In the genomic region with DNA sequence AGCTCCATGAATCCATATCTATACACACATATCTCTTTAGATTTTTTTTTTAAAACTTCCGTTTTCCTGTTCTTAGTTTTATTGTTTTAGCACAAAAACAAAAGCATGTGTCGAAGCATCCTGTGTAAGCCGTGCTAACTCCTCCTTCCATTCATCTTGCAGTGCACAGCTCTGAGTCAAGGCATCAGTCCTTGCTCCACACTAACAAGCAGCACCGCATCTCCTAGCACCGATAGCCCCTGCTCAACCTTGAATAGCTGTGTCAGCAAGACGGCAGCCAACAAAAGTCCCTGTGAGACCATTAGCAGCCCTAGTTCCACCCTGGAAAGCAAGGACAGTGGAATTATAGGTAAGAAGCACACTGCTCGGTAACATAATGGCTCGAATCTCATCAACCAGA, we compare ENCODE assay signal across 18 cellular contexts.
DNase-seq lines count a peak whose midpoint lies in the region; ATAC-seq, FAIRE-seq and TF ChIP-seq lines count a peak whose summit lies in the region.
"Had no signal": no experiment of that assay in that cellular context is flagged by ENCODE, and none has a peak within 500 bp of the region (broad histone marks: within the 10 kb centered on the region; RNA-seq: fewer than 3 reads in every experiment).

No MANE protein-coding gene starts in this region.

- no peak for ATAC-seq in GM19455 (IDR thresholded peaks at IDR 0.05; ENCODE audit: unreplicated experiment)
- no peak for ATAC-seq in GM19395 (IDR thresholded peaks at IDR 0.05; ENCODE audit: unreplicated experiment)
- ATAC-seq: left cardiac atrium had no signal

- CTCF ChIA-PET in activated naive CD4-positive, alpha-beta T cell treated with anti-CD3 and anti-CD28 coated beads for 36 hours (lab: Charles Lee) = interaction anchor here (0.6 kb wide), 1 partner anchor 12 kb away, joined by 3 read pairs; no protein-coding TSS in a partner anchor

- no peak for TF ChIP-seq CTCF in kidney (IDR thresholded peaks at IDR 0.05; ENCODE audit: borderline replicate concordance, extremely low read depth, insufficient read depth)

- H3K4me1 ChIP-seq in kidney (ENCODE audit: control insufficient read depth in 1 of 2, insufficient read depth in 1 of 2, low read depth in 1 of 2, low read length in 2 of 2) = peaks cover 37 to 52% of the 10 kb centered on the region in 2 donors
- H3K4me1 ChIP-seq: testis had no signal

- no peak for FAIRE-seq in kidney (lab: Jason Lieb, UNC)

- no peaks in the 10 kb centered on the region for H3K36me3 ChIP-seq in kidney (ENCODE audit: control insufficient read depth in 1 of 2, insufficient read depth in 2 of 2, low read length in 2 of 2)
- H3K36me3 ChIP-seq: BLaER1 treated with 17β-estradiol and CSF1 and Interleukin-3, amounts not matched to agents 10 nM and 100 nM had no signal

- no peaks in the 10 kb centered on the region for H3K9me3 Mint-ChIP-seq in activated naive CD4-positive, alpha-beta T cell treated with anti-CD3 and anti-CD28 coated beads for 36 hours
- H3K9me3 Mint-ChIP-seq: activated T-helper 1 cell treated with anti-CD3 and anti-CD28 coated beads, Interleukin-12 subunit alpha, Interleukin-12 subunit beta, Interleukin-2, Interleukin-4 antibody, amounts not matched to agents 30 ng/mL and 10 ng/mL and 1 ng/mL, durations not matched to agents 14 hours and 24 hours and 36 hours had no signal

- peak overlapping the region; percentile 21 to 27 for H3K4me3 ChIP-seq in kidney (ENCODE audit: low read length in 2 of 2)
- H3K4me3 ChIP-seq: BLaER1 treated with 17β-estradiol and CSF1 and Interleukin-3, amounts not matched to agents 10 nM and 100 nM; testis had no signal

- no peaks in the 10 kb centered on the region for H3K36me3 Mint-ChIP-seq in activated naive CD4-positive, alpha-beta T cell treated with anti-CD3 and anti-CD28 coated beads for 36 hours (ENCODE audit: low read depth)

- no peak overlapping the region for H3K4me3 Mint-ChIP-seq in activated naive CD4-positive, alpha-beta T cell treated with anti-CD3 and anti-CD28 coated beads for 36 hours
- H3K4me3 Mint-ChIP-seq: activated T-helper 1 cell treated with anti-CD3 and anti-CD28 coated beads, Interleukin-12 subunit alpha, Interleukin-12 subunit beta, Interleukin-2, Interleukin-4 antibody, amounts not matched to agents 30 ng/mL and 10 ng/mL and 1 ng/mL, durations not matched to agents 14 hours and 24 hours and 36 hours had no signal

- intact Hi-C loops in activated naive CD4-positive, alpha-beta T cell treated with anti-CD3 and anti-CD28 coated beads for 36 hours (cut with micrococcal nuclease) = loop anchor here (5.0 kb wide), 1 partner anchor 137 kb away; the partner anchor contains the start of gene WDSUB1
- intact Hi-C loops in kidney (cut with DNase I) = no loop called here

- H3K27ac ChIP-seq in kidney (ENCODE audit: low read depth in 2 of 2, low read length in 2 of 2) = peak overlapping the region; percentile 66 to 69
- H3K27ac ChIP-seq: BLaER1 treated with 17β-estradiol and CSF1 and Interleukin-3, amounts not matched to agents 10 nM and 100 nM; testis had no signal

- H3K9ac ChIP-seq in kidney (ENCODE audit: low read length in 2 of 2) = no peak overlapping the region
- H3K9ac ChIP-seq: BLaER1 treated with 17β-estradiol and CSF1 and Interleukin-3, amounts not matched to agents 10 nM and 100 nM had no signal

- H3K4me1 Mint-ChIP-seq in activated naive CD4-positive, alpha-beta T cell treated with anti-CD3 and anti-CD28 coated beads for 36 hours (ENCODE audit: low read depth) = peaks cover 25% of the 10 kb centered on the region

- H3K27me3 Mint-ChIP-seq in activated naive CD4-positive, alpha-beta T cell treated with anti-CD3 and anti-CD28 coated beads for 36 hours (ENCODE audit: low read depth) = peaks cover 3% of the 10 kb centered on the region

- H3K27ac Mint-ChIP-seq in activated naive CD4-positive, alpha-beta T cell treated with anti-CD3 and anti-CD28 coated beads for 36 hours = no peak overlapping the region
- H3K27ac Mint-ChIP-seq: activated T-helper 1 cell treated with anti-CD3 and anti-CD28 coated beads, Interleukin-12 subunit alpha, Interleukin-12 subunit beta, Interleukin-2, Interleukin-4 antibody, amounts not matched to agents 30 ng/mL and 10 ng/mL and 1 ng/mL, durations not matched to agents 14 hours and 24 hours and 36 hours had no signal

- no peaks in the 10 kb centered on the region for H3K9me3 ChIP-seq in kidney (ENCODE audit: control insufficient read depth in 1 of 2, low read length in 2 of 2)
- H3K9me3 ChIP-seq: BLaER1 treated with 17β-estradiol and CSF1 and Interleukin-3, amounts not matched to agents 10 nM and 100 nM; testis had no signal

- peak; percentile 40 for DNase-seq in activated naive CD4-positive, alpha-beta T cell treated with anti-CD3 and anti-CD28 coated beads for 36 hours
- no peak for DNase-seq in activated naive CD4-positive, alpha-beta T cell treated with anti-CD3 and anti-CD28 coated beads, Interleukin-2, amount 50 U/mL, for 16 hours
- DNase-seq in amniotic epithelial cell (ENCODE audit: low read depth) (peak; percentile 70), kidney (no peak), retina (peak; percentile 59), NCI-H345 (lab: John Stamatoyannopoulos, UW) (no peak)
- DNase-seq: activated CD4-positive, CD25-positive, alpha-beta regulatory T cell treated with anti-CD3 and anti-CD28 coated beads, Interleukin-2, amount 50 U/mL, for 72 hours; anterior cingulate cortex; effector memory CD4-positive, alpha-beta T cell; HCEC 1CT; left cardiac atrium; NCI-H1417; NCI-H524; testis had no signal

Comparison
In these comparisons a context has a peak if more than half of its experiments do, and no peak if none do; other contexts are left out.
1. DNase-seq: peak in activated naive CD4-positive, alpha-beta T cell treated with anti-CD3 and anti-CD28 coated beads for 36 hours (single experiment), amniotic epithelial cell (single experiment) and retina (single experiment); none in activated naive CD4-positive, alpha-beta T cell treated with anti-CD3 and anti-CD28 coated beads, Interleukin-2, amount 50 U/mL, for 16 hours (single experiment), kidney (single experiment) and NCI-H345 (single experiment).